ENCODE assay signal across 7 cellular contexts in the genomic region with DNA sequence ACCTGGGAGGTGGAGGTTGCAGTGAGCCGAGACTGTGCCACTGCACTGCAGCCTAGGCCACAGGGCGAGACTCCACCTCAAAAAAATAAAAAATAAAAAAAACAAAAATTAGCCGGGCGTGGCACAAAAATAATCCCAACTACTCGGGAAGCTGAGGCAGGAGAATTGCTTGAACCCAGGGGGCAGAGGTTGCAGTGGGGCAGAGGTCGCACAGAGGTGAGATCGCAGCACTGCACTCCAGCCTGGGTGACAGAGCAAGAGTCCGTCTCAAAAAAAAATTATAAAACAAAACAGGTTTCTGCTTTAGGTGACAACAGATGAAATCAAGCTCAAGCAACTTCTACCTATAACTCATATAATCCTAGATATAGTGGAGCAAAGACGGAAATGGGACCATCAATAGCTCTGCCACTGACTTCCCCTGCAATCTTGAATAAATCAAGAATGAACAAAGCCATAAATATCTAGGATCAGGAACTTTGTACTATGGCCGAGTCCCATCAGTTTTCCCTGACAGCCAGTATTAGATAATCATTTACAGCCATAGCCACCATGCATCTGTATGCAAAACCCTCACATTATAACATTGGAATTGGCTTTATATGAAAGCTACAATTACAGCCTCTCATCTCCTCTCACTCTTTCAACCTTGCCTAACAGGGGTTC. TPM values are rescaled to one million over a fixed set of nuclear protein-coding genes. Genes with fewer than 3 reads are reported as not detected.
DNase-seq lines count a peak whose midpoint lies in the region; ATAC-seq and TF ChIP-seq lines count a peak whose summit lies in the region.
"Not testable (repeated sequence)": the region's sequence is repeated elsewhere in the genome, so short reads cannot be mapped to it uniquely, and the experiment has no call there.

No MANE protein-coding gene starts in this region.

- H3K4me1 Mint-ChIP-seq in Calu3 (ENCODE audit: low read depth, unreplicated experiment), result peaks cover 31% of the 10 kb centered on the region

- H3K27me3 ChIP-seq in body of pancreas, transverse colon: not testable (repeated sequence)

- not testable (repeated sequence) for H3K9me3 ChIP-seq in body of pancreas, mucosa of descending colon, transverse colon

- TF ChIP-seq CTCF in 22Rv1 (IDR thresholded peaks at IDR 0.05); Calu3 (IDR thresholded peaks at IDR 0.05; ENCODE audit: unreplicated experiment); body of pancreas (IDR thresholded peaks at IDR 0.05); mucosa of descending colon (IDR thresholded peaks at IDR 0.05); transverse colon (IDR thresholded peaks at IDR 0.05): not testable (repeated sequence)

- not testable (repeated sequence) for TF ChIP-seq POLR2A in body of pancreas (IDR thresholded peaks at IDR 0.05); transverse colon (IDR thresholded peaks at IDR 0.05)

- H3K27ac ChIP-seq in 22Rv1 (peak overlapping the region; percentile 55), body of pancreas (peak overlapping the region in 3 of 4 donors; percentile 32 to 74 (median 53)), transverse colon (peak overlapping the region; percentile 70 to 81 (median 78))

- peaks cover 27% of the 10 kb centered on the region for H3K36me3 Mint-ChIP-seq in Calu3 (ENCODE audit: insufficient read depth, unreplicated experiment)

- TF ChIP-seq EP300 in transverse colon (IDR thresholded peaks at IDR 0.05; ENCODE audit: low read depth), result not testable (repeated sequence)

- H3K4me1 ChIP-seq in body of pancreas (peaks cover 62% of the 10 kb centered on the region), mucosa of descending colon (ENCODE audit: low read depth) (peaks cover 18% of the 10 kb centered on the region), transverse colon (peaks cover 0 to 62% (median 34%) of the 10 kb centered on the region in 4 donors)

- not testable (repeated sequence) for ATAC-seq in body of pancreas
- ATAC-seq in left lobe of liver (peak; percentile 60), mucosa of descending colon (peak; percentile 69)

- not testable (repeated sequence) for BruUV-seq in Calu3 (replicated peaks; lab: Mats Ljungman, UMichigan)

- H3K27me3 Mint-ChIP-seq in Calu3 (ENCODE audit: unreplicated experiment), result not testable (repeated sequence)

- not testable (repeated sequence) for H3K27ac Mint-ChIP-seq in Calu3 (ENCODE audit: unreplicated experiment)

- 52 to 54% methylated on average over 10 of the region's 10 CpGs for WGBS in body of pancreas, 2 donors
- WGBS in transverse colon (ENCODE audit: low coverage in 1 of 2), 2 donors, result 39 to 58% methylated on average over 10 of the region's 10 CpGs

- not testable (repeated sequence) for H3K9me3 Mint-ChIP-seq in Calu3 (ENCODE audit: low read depth, unreplicated experiment)

- not testable (repeated sequence) for H3K4me3 ChIP-seq in body of pancreas, mucosa of descending colon
- peak overlapping the region in 1 of 4 donors; percentile 6 for H3K4me3 ChIP-seq in transverse colon

- H3K4me3 Mint-ChIP-seq in Calu3 (ENCODE audit: low read depth, unreplicated experiment), result peak overlapping the region; percentile 50

- intact Hi-C loops in Calu3 (cut with micrococcal nuclease; ENCODE audit: unreplicated experiment); body of pancreas (cut with DNase I); mucosa of descending colon (cut with DNase I, micrococcal nuclease); transverse colon (cut with DNase I; ENCODE audit: low total_unique reads): not testable (repeated sequence)

- in situ Hi-C loops in transverse colon (cut with MboI; ENCODE audit: low pct_ligation_motif_present in 1 of 4, low pct_unique_long_range_greater_than_20kb in 1 of 4, low sequenced_read_pairs in 3 of 4), result not testable (repeated sequence)

- CTCF ChIA-PET in Calu3 (lab: Charles Lee), result not testable (repeated sequence)

- not testable (repeated sequence) for H3K36me3 ChIP-seq in body of pancreas (replicated peaks in 1 of 2; ENCODE audit: insufficient read depth in 1 of 2, low read depth in 2 of 2); mucosa of descending colon (ENCODE audit: low read depth); transverse colon

- not testable (repeated sequence) for DNase-seq in Calu3, body of pancreas, transverse colon
- DNase-seq in NCI-H526 (lab: John Stamatoyannopoulos, UW) (peak; percentile 9 to 20), left lobe of liver (ENCODE audit: low spot score) (peak; percentile 55), mucosa of descending colon (peak in 2 of 3 donors; percentile 33 to 51)

RNA-seq across cellular contexts. Expression of a gene that starts 53.5 kb away (rescaled TPM):
- 30.3 and 31.9 TPM in 2 replicates for total RNA-seq in Calu3 (2022)
- 10 to 100 TPM in 1 of 2 donors, 1 to 10 TPM in 1; 9.6 to 14.3 TPM for total RNA-seq in body of pancreas
- total RNA-seq in left lobe of liver, result 7.8 TPM
- 10 to 100 TPM; 21.0 to 43.6 (median 31.0) TPM for total RNA-seq in mucosa of descending colon
- total RNA-seq in transverse colon, result 10 to 100 TPM; 29.1 to 36.2 (median 31.7) TPM
